In genomic region chr20:40646321-40647212, GRCh38 we compare ENCODE assay signal across 1 cellular context.
A peak's percentile ranks its signal among the peaks of the same experiment; 100 is the strongest.
TF ChIP-seq lines count a peak whose summit lies in the region.

No MANE protein-coding gene starts in this region.

TF ChIP-seq in HEK293, 187 proteins besides CTCF, POLR2A, EP300 and RAD21 (continued from another document):
- no peak for TF ChIP-seq PATZ1 (tag by site-specific recombination; IDR thresholded peaks at IDR 0.05)
- peak; percentile 54 for TF ChIP-seq ZIC2 (tag by site-specific recombination; IDR thresholded peaks at IDR 0.05)
- TF ChIP-seq GLIS1 (tag by site-specific recombination; IDR thresholded peaks at IDR 0.05), result peak; percentile 13; the same call in 1 of the 2 replicates
- TF ChIP-seq ZNF558 (tag by site-specific recombination; IDR thresholded peaks at IDR 0.05), result no peak
- TF ChIP-seq PRDM6 (tag by site-specific recombination; IDR thresholded peaks at IDR 0.05), result no peak
- TF ChIP-seq ZNF585B (tag by site-specific recombination; IDR thresholded peaks at IDR 0.05), result no peak
- TF ChIP-seq SP7 (tag by site-specific recombination; IDR thresholded peaks at IDR 0.05), result peak; percentile 87
- TF ChIP-seq SETDB1 (IDR thresholded peaks at IDR 0.05; ENCODE audit: insufficient read length, low read length), result no peak
- TF ChIP-seq ZNF341 (tag by site-specific recombination; IDR thresholded peaks at IDR 0.05; ENCODE audit: low read depth), result 0 out of 2 replicates have a peak, but pooled peaks have one; percentile 7
TF ChIP-seq in HEK293: peak in this region for 5.
